Comparison of ENCODE assay signal across 9 cellular contexts in the genomic region with DNA sequence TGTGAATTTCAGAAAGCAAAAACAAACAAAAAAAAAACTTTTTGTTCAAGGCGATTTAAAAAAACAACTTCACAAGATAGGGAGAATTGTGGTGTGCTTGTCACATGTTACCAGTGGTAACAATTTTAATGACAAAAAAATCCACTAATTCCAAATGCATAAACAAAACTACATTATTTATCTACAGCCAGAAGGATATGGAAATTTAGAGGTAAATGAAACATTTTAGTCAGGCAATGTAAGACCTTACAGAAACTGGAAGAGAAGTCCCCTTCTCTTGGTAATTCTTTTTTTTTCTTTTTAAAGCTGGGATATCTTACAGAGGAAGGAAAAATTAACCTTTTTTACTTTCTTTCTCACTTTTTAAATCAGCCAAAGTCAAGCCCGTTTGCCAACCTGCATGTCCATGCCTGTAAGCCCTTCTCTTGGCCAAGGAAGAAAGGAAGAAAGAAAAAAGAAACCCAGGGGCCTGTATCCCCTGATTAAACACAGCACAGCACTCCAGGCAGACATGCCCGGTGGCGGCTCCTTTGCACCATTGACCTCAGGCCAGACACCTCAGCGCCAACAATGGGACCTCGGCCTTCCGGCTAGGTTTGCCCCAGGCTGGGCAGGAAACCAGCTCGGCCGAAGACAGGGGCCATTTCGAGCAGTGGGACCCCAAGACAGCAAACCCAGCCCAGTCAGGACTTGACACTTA. TPM values are rescaled to one million over a fixed set of nuclear protein-coding genes. Genes with fewer than 3 reads are reported as not detected.
A peak's percentile ranks its signal among the peaks of the same experiment; 100 is the strongest.
DNase-seq lines count a peak whose midpoint lies in the region; FAIRE-seq and TF ChIP-seq lines count a peak whose summit lies in the region.
"Had no signal": no experiment of that assay in that cellular context is flagged by ENCODE, and none has a peak within 500 bp of the region (broad histone marks: within the 10 kb centered on the region; RNA-seq: fewer than 3 reads in every experiment).

No MANE protein-coding gene starts in this region.

- H3K9me3 ChIP-seq in suprapubic skin = no peaks in the 10 kb centered on the region

- peaks cover 32% of the 10 kb centered on the region for H3K4me1 Mint-ChIP-seq in activated CD4-positive, alpha-beta memory T cell treated with anti-CD3 and anti-CD28 coated beads for 36 hours (ENCODE audit: low read depth)
- peaks cover 13% of the 10 kb centered on the region for H3K4me1 Mint-ChIP-seq in activated CD4-positive, alpha-beta memory T cell treated with anti-CD3 and anti-CD28 coated beads, Interleukin-2, amount 10 ng/mL, durations not matched to agents 7 days and 5 days
- peaks cover 4% of the 10 kb centered on the region for H3K4me1 Mint-ChIP-seq in progenitor cell of endocrine pancreas (ENCODE audit: low read depth)

- H3K4me3 Mint-ChIP-seq in activated CD4-positive, alpha-beta memory T cell treated with anti-CD3 and anti-CD28 coated beads for 36 hours = no peak overlapping the region
- H3K4me3 Mint-ChIP-seq in activated CD4-positive, alpha-beta memory T cell treated with anti-CD3 and anti-CD28 coated beads, Interleukin-2, amount 10 ng/mL, durations not matched to agents 7 days and 5 days = no peak overlapping the region
- H3K4me3 Mint-ChIP-seq in progenitor cell of endocrine pancreas (ENCODE audit: low read depth) = no peak overlapping the region

- H3K27ac Mint-ChIP-seq in activated CD4-positive, alpha-beta memory T cell treated with anti-CD3 and anti-CD28 coated beads for 36 hours = no peak overlapping the region
- H3K27ac Mint-ChIP-seq in activated CD4-positive, alpha-beta memory T cell treated with anti-CD3 and anti-CD28 coated beads, Interleukin-2, amount 10 ng/mL, durations not matched to agents 7 days and 5 days = no peak overlapping the region
- H3K27ac Mint-ChIP-seq in progenitor cell of endocrine pancreas = no peak overlapping the region

- peaks cover 3% of the 10 kb centered on the region for H3K36me3 Mint-ChIP-seq in activated CD4-positive, alpha-beta memory T cell treated with anti-CD3 and anti-CD28 coated beads for 36 hours
- no peaks in the 10 kb centered on the region for H3K36me3 Mint-ChIP-seq in activated CD4-positive, alpha-beta memory T cell treated with anti-CD3 and anti-CD28 coated beads, Interleukin-2, amount 10 ng/mL, durations not matched to agents 7 days and 5 days (ENCODE audit: low read depth)
- no peaks in the 10 kb centered on the region for H3K36me3 Mint-ChIP-seq in progenitor cell of endocrine pancreas (ENCODE audit: insufficient read depth)

- no peaks in the 10 kb centered on the region for H3K36me3 ChIP-seq in suprapubic skin

- H3K27ac ChIP-seq in suprapubic skin = peak overlapping the region; percentile 94

- H3K4me3 ChIP-seq in suprapubic skin = peak overlapping the region; percentile 84

- peak; percentile 8 for DNase-seq in activated CD4-positive, alpha-beta memory T cell treated with anti-CD3 and anti-CD28 coated beads for 36 hours
- no peak for DNase-seq in activated CD4-positive, alpha-beta memory T cell treated with anti-CD3 and anti-CD28 coated beads, Interleukin-2, amount 10 ng/mL, durations not matched to agents 7 days and 5 days
- DNase-seq in RCC 7860 (ENCODE audit: low spot score) (peak; percentile 61), islet precursor cell (peak; percentile 85), suprapubic skin (ENCODE audit: low spot score in 2 of 2) (peak in 1 of 2 donors; percentile 65), progenitor cell of endocrine pancreas (ENCODE audit: low spot score, unreplicated experiment) (no peak), amniotic stem cell (lab: John Stamatoyannopoulos, UW) (no peak), NCI-H2227 treated with DMSO at 0.1 percent for 48 hours (lab: John Stamatoyannopoulos, UW) (no peak)
- DNase-seq: DND-41 had no signal

- 15% methylated on average over 10 of the region's 10 CpGs for WGBS in suprapubic skin

- peaks cover 87% of the 10 kb centered on the region for H3K4me1 ChIP-seq in suprapubic skin

- CTCF ChIA-PET in activated CD4-positive, alpha-beta memory T cell treated with anti-CD3 and anti-CD28 coated beads for 36 hours (lab: Charles Lee) = interaction anchor here (1.0 to 1.8 kb wide), 4 partner anchors 8 to 15 kb away, joined by 3 to 7 read pairs (median 4); no protein-coding TSS in a partner anchor
- CTCF ChIA-PET in activated CD4-positive, alpha-beta memory T cell treated with anti-CD3 and anti-CD28 coated beads, Interleukin-2, amount 10 ng/mL, durations not matched to agents 7 days and 5 days (lab: Charles Lee) = interaction anchor here (2.2 kb wide), 1 partner anchor 10 kb away, joined by 6 read pairs; no protein-coding TSS in a partner anchor

- POLR2A ChIA-PET in activated CD4-positive, alpha-beta memory T cell treated with anti-CD3 and anti-CD28 coated beads for 36 hours (lab: Charles Lee) = no interaction called here
- POLR2A ChIA-PET in activated CD4-positive, alpha-beta memory T cell treated with anti-CD3 and anti-CD28 coated beads, Interleukin-2, amount 10 ng/mL, durations not matched to agents 7 days and 5 days (lab: Charles Lee) = interaction anchor here (1.0 kb wide), 1 partner anchor 15 kb away, joined by 3 read pairs; no protein-coding TSS in a partner anchor

- intact Hi-C loops in activated CD4-positive, alpha-beta memory T cell treated with anti-CD3 and anti-CD28 coated beads for 36 hours (cut with micrococcal nuclease) = no loop called here

- H3K27me3 ChIP-seq in suprapubic skin = peaks cover 22% of the 10 kb centered on the region

- no peak for TF ChIP-seq EP300 in suprapubic skin (IDR thresholded peaks at IDR 0.05)

- TF ChIP-seq CTCF in suprapubic skin (IDR thresholded peaks at IDR 0.05) = no peak
- TF ChIP-seq CTCF in progenitor cell of endocrine pancreas (IDR thresholded peaks at IDR 0.05; ENCODE audit: unreplicated experiment) = no peak

- H3K27me3 Mint-ChIP-seq in activated CD4-positive, alpha-beta memory T cell treated with anti-CD3 and anti-CD28 coated beads for 36 hours = peaks cover 73% of the 10 kb centered on the region
- H3K27me3 Mint-ChIP-seq in activated CD4-positive, alpha-beta memory T cell treated with anti-CD3 and anti-CD28 coated beads, Interleukin-2, amount 10 ng/mL, durations not matched to agents 7 days and 5 days = peaks cover 69% of the 10 kb centered on the region
- peaks cover 82% of the 10 kb centered on the region for H3K27me3 Mint-ChIP-seq in progenitor cell of endocrine pancreas

- TF ChIP-seq POLR2A in suprapubic skin (IDR thresholded peaks at IDR 0.05) = no peak

- no peak for FAIRE-seq in RCC 7860 (lab: Jason Lieb, UNC)

- no peaks in the 10 kb centered on the region for H3K9me3 Mint-ChIP-seq in activated CD4-positive, alpha-beta memory T cell treated with anti-CD3 and anti-CD28 coated beads for 36 hours
- no peaks in the 10 kb centered on the region for H3K9me3 Mint-ChIP-seq in activated CD4-positive, alpha-beta memory T cell treated with anti-CD3 and anti-CD28 coated beads, Interleukin-2, amount 10 ng/mL, durations not matched to agents 7 days and 5 days
- no peaks in the 10 kb centered on the region for H3K9me3 Mint-ChIP-seq in progenitor cell of endocrine pancreas (ENCODE audit: low read depth)

RNA-seq across cellular contexts. Expression of gene HOXA10, which starts 3.0 kb away (rescaled TPM):
- not detected for total RNA-seq in activated CD4-positive, alpha-beta memory T cell treated with anti-CD3 and anti-CD28 coated beads for 36 hours
- not detected for total RNA-seq in activated CD4-positive, alpha-beta memory T cell treated with anti-CD3 and anti-CD28 coated beads, Interleukin-2, amount 10 ng/mL, durations not matched to agents 7 days and 5 days
- 1 to 10 TPM; 4.7 to 8.9 (median 6.0) TPM for total RNA-seq in suprapubic skin
- total RNA-seq in progenitor cell of endocrine pancreas = not detected in 2 replicates

RNA-seq across cellular contexts. Expression of gene HOXA9, which starts 5.7 kb away (rescaled TPM):
- under 1 TPM in 1 of 2 experiments, not detected in 1; 0.19 TPM for total RNA-seq in activated CD4-positive, alpha-beta memory T cell treated with anti-CD3 and anti-CD28 coated beads for 36 hours
- not detected for total RNA-seq in activated CD4-positive, alpha-beta memory T cell treated with anti-CD3 and anti-CD28 coated beads, Interleukin-2, amount 10 ng/mL, durations not matched to agents 7 days and 5 days
- 10 to 100 TPM; 26.7 to 64.8 (median 48.7) TPM for total RNA-seq in suprapubic skin
- not detected in 2 replicates for total RNA-seq in progenitor cell of endocrine pancreas

RNA-seq across cellular contexts. Expression of gene HOXA11, which starts 13.9 kb away (rescaled TPM):
- total RNA-seq in activated CD4-positive, alpha-beta memory T cell treated with anti-CD3 and anti-CD28 coated beads for 36 hours = not detected
- not detected for total RNA-seq in activated CD4-positive, alpha-beta memory T cell treated with anti-CD3 and anti-CD28 coated beads, Interleukin-2, amount 10 ng/mL, durations not matched to agents 7 days and 5 days
- total RNA-seq in suprapubic skin (1 to 10 TPM in 1 of 4 donors, under 1 TPM in 2, not detected in 1; 0.34 to 1.2 (median 0.95) TPM), progenitor cell of endocrine pancreas (not detected in 2 replicates)

RNA-seq across cellular contexts. Expression of gene HOXA7, which starts 14.6 kb away (rescaled TPM):
- total RNA-seq in activated CD4-positive, alpha-beta memory T cell treated with anti-CD3 and anti-CD28 coated beads for 36 hours = not detected
- total RNA-seq in activated CD4-positive, alpha-beta memory T cell treated with anti-CD3 and anti-CD28 coated beads, Interleukin-2, amount 10 ng/mL, durations not matched to agents 7 days and 5 days = not detected
- 10 to 100 TPM; 14.8 to 23.6 (median 17.5) TPM for total RNA-seq in suprapubic skin
- total RNA-seq in progenitor cell of endocrine pancreas = 1.4 and 1.5 TPM in 2 replicates

RNA-seq across cellular contexts. Expression of gene HOXA3, which starts 18.7 kb away (rescaled TPM):
- total RNA-seq in activated CD4-positive, alpha-beta memory T cell treated with anti-CD3 and anti-CD28 coated beads for 36 hours = not detected
- not detected for total RNA-seq in activated CD4-positive, alpha-beta memory T cell treated with anti-CD3 and anti-CD28 coated beads, Interleukin-2, amount 10 ng/mL, durations not matched to agents 7 days and 5 days
- total RNA-seq in suprapubic skin = 10 to 100 TPM in 1 of 4 donors, 1 to 10 TPM in 3; 5.5 to 19.9 (median 6.2) TPM
- 77.4 and 85.5 TPM in 2 replicates for total RNA-seq in progenitor cell of endocrine pancreas

Comparison
In these comparisons a context has a peak if more than half of its experiments do, and no peak if none do; other contexts are left out.
1. DNase-seq: peak in activated CD4-positive, alpha-beta memory T cell treated with anti-CD3 and anti-CD28 coated beads for 36 hours (single experiment), RCC 7860 (single experiment) and islet precursor cell (single experiment); none in activated CD4-positive, alpha-beta memory T cell treated with anti-CD3 and anti-CD28 coated beads, Interleukin-2, amount 10 ng/mL, durations not matched to agents 7 days and 5 days (single experiment), progenitor cell of endocrine pancreas (single experiment), amniotic stem cell (single experiment) and NCI-H2227 treated with DMSO at 0.1 percent for 48 hours (single experiment).
2. RNA of gene HOXA9, which starts 5.7 kb away (total RNA-seq): 26.7 to 64.8 TPM in suprapubic skin; 0.19 TPM in activated CD4-positive, alpha-beta memory T cell treated with anti-CD3 and anti-CD28 coated beads for 36 hours, not detected in activated CD4-positive, alpha-beta memory T cell treated with anti-CD3 and anti-CD28 coated beads, Interleukin-2, amount 10 ng/mL, durations not matched to agents 7 days and 5 days and not detected in progenitor cell of endocrine pancreas; every median in the first group is over 10 times any median in the second.